18 cellular contexts compared by ENCODE assay signal in genomic region chrX:1443496-1444075, GRCh38. TPM values are rescaled to one million over a fixed set of nuclear protein-coding genes. Genes with fewer than 3 reads are reported as not detected.
DNase-seq lines count a peak whose midpoint lies in the region; ATAC-seq, FAIRE-seq and TF ChIP-seq lines count a peak whose summit lies in the region.
"Had no signal": no experiment of that assay in that cellular context is flagged by ENCODE, and none has a peak within 500 bp of the region (broad histone marks: within the 10 kb centered on the region; RNA-seq: fewer than 3 reads in every experiment).

No MANE protein-coding gene starts in this region.

- no peak for FAIRE-seq in kidney (lab: Jason Lieb, UNC)
- FAIRE-seq: frontal cortex had no signal

- H3K9me3 ChIP-seq in right atrium auricular region = no peaks in the 10 kb centered on the region
- no peaks in the 10 kb centered on the region for H3K9me3 ChIP-seq in kidney (ENCODE audit: control insufficient read depth in 1 of 2, low read length in 2 of 2)
- H3K9me3 ChIP-seq in upper lobe of right lung = no peaks in the 10 kb centered on the region
- H3K9me3 ChIP-seq: Caco-2 had no signal

- no peaks in the 10 kb centered on the region for H3K27me3 ChIP-seq in right atrium auricular region
- no peaks in the 10 kb centered on the region for H3K27me3 ChIP-seq in upper lobe of right lung

- peaks cover 4% of the 10 kb centered on the region for H3K36me3 ChIP-seq in right atrium auricular region
- no peaks in the 10 kb centered on the region for H3K36me3 ChIP-seq in kidney (ENCODE audit: control insufficient read depth in 1 of 2, insufficient read depth in 2 of 2, low read length in 2 of 2)
- peaks cover 16% of the 10 kb centered on the region for H3K36me3 ChIP-seq in upper lobe of right lung

- TF ChIP-seq CTCF in right atrium auricular region (IDR thresholded peaks at IDR 0.05) = no peak
- no peak for TF ChIP-seq CTCF in kidney (IDR thresholded peaks at IDR 0.05; ENCODE audit: borderline replicate concordance, extremely low read depth, insufficient read depth)
- TF ChIP-seq CTCF in upper lobe of right lung (IDR thresholded peaks at IDR 0.05) = no peak

- ATAC-seq in upper lobe of right lung (no peak), GM19397 (IDR thresholded peaks at IDR 0.05; ENCODE audit: unreplicated experiment) (no peak), HG03196 (IDR thresholded peaks at IDR 0.05; ENCODE audit: unreplicated experiment) (no peak)
- ATAC-seq: naive thymus-derived CD8-positive, alpha-beta T cell had no signal

- DNase-seq in cardiac septum (ENCODE audit: low spot score) (peak; percentile 62), right atrium auricular region (ENCODE audit: low spot score) (no peak), kidney (peak; percentile 25), upper lobe of right lung (peak; percentile 40), NCI-H1092 (lab: John Stamatoyannopoulos, UW) (no peak)
- peak; percentile 4 for DNase-seq in activated CD8-positive, alpha-beta memory T cell treated with anti-CD3 and anti-CD28 coated beads, Interleukin-2, amount 50 U/mL, for 4 hours
- DNase-seq: activated CD4-positive, alpha-beta T cell treated with anti-CD3 and anti-CD28 coated beads for 1 hour; anterior cingulate cortex; Kasumi-1; NCI-H1436; NCI-H446; SHP77 had no signal

- intact Hi-C loops in cardiac septum (cut with DNase I) (no loop called here), kidney (cut with DNase I) (loop anchor here (10.0 kb wide), 1 partner anchor 49 kb away; the partner anchor contains the start of gene SLC25A6), upper lobe of right lung (cut with DNase I) (no loop called here)

- no peak overlapping the region for H3K27ac ChIP-seq in right atrium auricular region
- no peak overlapping the region for H3K27ac ChIP-seq in kidney (ENCODE audit: low read depth in 2 of 2, low read length in 2 of 2)
- H3K27ac ChIP-seq in upper lobe of right lung = no peak overlapping the region

- H3K4me3 ChIP-seq in right atrium auricular region (no peak overlapping the region), kidney (ENCODE audit: low read length in 2 of 2) (no peak overlapping the region), upper lobe of right lung (no peak overlapping the region)
- H3K4me3 ChIP-seq: lung had no signal

- H3K4me1 ChIP-seq in right atrium auricular region (no peaks in the 10 kb centered on the region), kidney (ENCODE audit: control insufficient read depth in 1 of 2, insufficient read depth in 1 of 2, low read depth in 1 of 2, low read length in 2 of 2) (no peaks in the 10 kb centered on the region), upper lobe of right lung (no peaks in the 10 kb centered on the region)
- H3K4me1 ChIP-seq: Caco-2 had no signal

- H3K9ac ChIP-seq in kidney (ENCODE audit: low read length in 2 of 2) = no peak overlapping the region

RNA-seq across cellular contexts. Expression of gene ASMTL, which starts 9.1 kb away (rescaled TPM):
- total RNA-seq in cardiac septum (26.8 TPM), right atrium auricular region (10 to 100 TPM; 20.1 to 31.9 TPM), kidney (33.3 TPM), upper lobe of right lung (23.8 TPM)
- 29.9 TPM for polyA plus RNA-seq in kidney (ENCODE audit: insufficient read depth, low read depth, low replicate concordance)

RNA-seq across cellular contexts. Expression of gene SLC25A6, which starts 51.7 kb away (rescaled TPM):
- 147 TPM for total RNA-seq in cardiac septum
- 100 to 1,000 TPM; 109 to 157 TPM for total RNA-seq in right atrium auricular region
- total RNA-seq in kidney = 357 TPM
- 654 TPM for polyA plus RNA-seq in kidney (ENCODE audit: insufficient read depth, low read depth, low replicate concordance)
- 337 TPM for total RNA-seq in upper lobe of right lung

Comparison
In these comparisons a context has a peak if more than half of its experiments do, and no peak if none do; other contexts are left out.
1. DNase-seq: peak in cardiac septum (single experiment), activated CD8-positive, alpha-beta memory T cell treated with anti-CD3 and anti-CD28 coated beads, Interleukin-2, amount 50 U/mL, for 4 hours (single experiment), kidney (single experiment) and upper lobe of right lung (single experiment); none in right atrium auricular region (single experiment) and NCI-H1092 (single experiment).